15 cellular contexts compared by ENCODE assay signal in genomic region chr3:188165596-188165995, GRCh38. TPM values are rescaled to one million over a fixed set of nuclear protein-coding genes. Genes with fewer than 3 reads are reported as not detected.
A peak's percentile ranks its signal among the peaks of the same experiment; 100 is the strongest.
DNase-seq lines count a peak whose midpoint lies in the region; ATAC-seq and TF ChIP-seq lines count a peak whose summit lies in the region.
"Had no signal": no experiment of that assay in that cellular context is flagged by ENCODE, and none has a peak within 500 bp of the region (broad histone marks: within the 10 kb centered on the region; RNA-seq: fewer than 3 reads in every experiment).

No MANE protein-coding gene starts in this region.

- intact Hi-C loops in breast epithelium (cut with DNase I; ENCODE audit: low total_unique reads) (no loop called here), mammary epithelial cell (cut with micrococcal nuclease) (no loop called here), left colon (cut with DNase I, micrococcal nuclease) (no loop called here), spleen (cut with DNase I; ENCODE audit: low total_unique reads) (no loop called here)

- CTCF ChIA-PET in mammary epithelial cell (lab: Charles Lee; ENCODE audit: low non-redundant PET) = no interaction called here
- CTCF ChIA-PET in activated CD8-positive, alpha-beta T cell treated with anti-CD3 and anti-CD28 coated beads, Interleukin-2, amount 10 ng/mL, durations not matched to agents 7 days and 5 days (lab: Charles Lee) = interaction anchor here (1.1 to 1.6 kb wide), 2 partner anchors 418 to 426 kb away, joined by 4 to 7 read pairs; no protein-coding TSS in a partner anchor

- TF ChIP-seq CTCF in breast epithelium (IDR thresholded peaks at IDR 0.05) (no peak), mammary epithelial cell (conservative IDR thresholded peaks at IDR 0.05 in 1 of 2, IDR thresholded peaks at IDR 0.05 in 1 of 2; ENCODE audit: extremely low read depth in 1 of 2, insufficient read depth in 1 of 2, low read depth in 1 of 2, low read length in 2 of 2) (no peak), thoracic aorta (IDR thresholded peaks at IDR 0.05) (no peak), spleen (IDR thresholded peaks at IDR 0.05 in 8 of 11, conservative IDR thresholded peaks at IDR 0.05 in 3 of 11) (no peak)

- no peak overlapping the region for H3K4me3 Mint-ChIP-seq in activated CD8-positive, alpha-beta T cell treated with anti-CD3 and anti-CD28 coated beads, Interleukin-2, amount 10 ng/mL, durations not matched to agents 7 days and 5 days
- H3K4me3 Mint-ChIP-seq: GM23338; stimulated activated naive CD8-positive, alpha-beta T cell treated with anti-CD3 and anti-CD28 coated beads, Interleukin-15, Interleukin-2, amounts not matched to agents 100 ng/mL and 50 ng/mL, for 24 hours had no signal

- dilution Hi-C loops in mammary epithelial cell (cut with HindIII; ENCODE audit: low sequenced_read_pairs) = loop anchor here (25.0 kb wide), 1 partner anchor 428 kb away; the partner anchor contains the start of gene BCL6

- TF ChIP-seq POLR2A in breast epithelium (IDR thresholded peaks at IDR 0.05) = no peak
- no peak for TF ChIP-seq POLR2A in spleen (IDR thresholded peaks at IDR 0.05)

- DNase-seq in breast epithelium (ENCODE audit: low spot score in 2 of 2) (no peak), mammary epithelial cell (no peak), left colon (no peak), thoracic aorta (ENCODE audit: low spot score) (no peak), spleen (no peak)
- DNase-seq in activated CD8-positive, alpha-beta T cell treated with anti-CD3 and anti-CD28 coated beads, Interleukin-2, amount 10 ng/mL, durations not matched to agents 7 days and 5 days = no peak
- DNase-seq: BE2C, KG1, naive B cell had no signal

- H3K4me3 ChIP-seq in breast epithelium (no peak overlapping the region), mammary epithelial cell (replicated peaks in 1 of 3; ENCODE audit: insufficient read depth in 1 of 3, low read depth in 2 of 3, low read length in 3 of 3) (no peak overlapping the region), thoracic aorta (no peak overlapping the region), spleen (no peak overlapping the region)
- H3K4me3 ChIP-seq: GM23338, skin epidermis had no signal

- BruUV-seq in mammary epithelial cell (replicated peaks; lab: Mats Ljungman, UMichigan) = no TSS peak

- peaks cover 24% of the 10 kb centered on the region for H3K36me3 Mint-ChIP-seq in activated CD8-positive, alpha-beta T cell treated with anti-CD3 and anti-CD28 coated beads, Interleukin-2, amount 10 ng/mL, durations not matched to agents 7 days and 5 days (ENCODE audit: low read depth)

- H3K9ac ChIP-seq in mammary epithelial cell (ENCODE audit: insufficient read depth, low read length) = no peak overlapping the region

- peak; percentile 27 for ATAC-seq in activated CD8-positive, alpha-beta T cell treated with anti-CD3 and anti-CD28 coated beads, Interleukin-2, amount 10 ng/mL, durations not matched to agents 7 days and 5 days
- ATAC-seq in left colon = peak; percentile 58
- no peak for ATAC-seq in thoracic aorta (ENCODE audit: insufficient number of reproducible peaks, low FRiP score, low read depth)
- no peak for ATAC-seq in GM18511 (IDR thresholded peaks at IDR 0.05; ENCODE audit: unreplicated experiment)
- no peak for ATAC-seq in HG02852 (IDR thresholded peaks at IDR 0.05; ENCODE audit: unreplicated experiment)
- ATAC-seq: GM23338 had no signal

- no peaks in the 10 kb centered on the region for H3K9me3 Mint-ChIP-seq in activated CD8-positive, alpha-beta T cell treated with anti-CD3 and anti-CD28 coated beads, Interleukin-2, amount 10 ng/mL, durations not matched to agents 7 days and 5 days (ENCODE audit: insufficient read depth)
- H3K9me3 Mint-ChIP-seq: GM23338; naive B cell; stimulated activated naive CD8-positive, alpha-beta T cell treated with anti-CD3 and anti-CD28 coated beads, Interleukin-15, Interleukin-2, amounts not matched to agents 100 ng/mL and 50 ng/mL, for 24 hours had no signal

- no peak overlapping the region for H3K4me2 ChIP-seq in mammary epithelial cell (ENCODE audit: insufficient read depth, low read depth, low read length)
- H3K4me2 ChIP-seq: GM23338 had no signal

- no peaks in the 10 kb centered on the region for H4K20me1 ChIP-seq in mammary epithelial cell (ENCODE audit: insufficient read depth, low read length)

- in situ Hi-C loops in mammary epithelial cell (cut with MboI; ENCODE audit: low sequenced_read_pairs in 2 of 2) = loop anchor here in 1 of 2 donors (10.0 to 25.0 kb wide), 2 partner anchors 421 to 797 kb away; partner anchors contain the start of gene BCL6

- H3K4me1 ChIP-seq in breast epithelium = peaks cover 3 to 12% of the 10 kb centered on the region in 2 donors
- peaks cover 20% of the 10 kb centered on the region for H3K4me1 ChIP-seq in mammary epithelial cell (ENCODE audit: insufficient read depth, low read length)
- peaks cover 67 to 95% of the 10 kb centered on the region in 2 donors for H3K4me1 ChIP-seq in thoracic aorta (ENCODE audit: control insufficient read depth in 1 of 2, low read depth in 2 of 2)
- peaks cover 0 to 62% (median 32%) of the 10 kb centered on the region in 6 donors for H3K4me1 ChIP-seq in spleen

- H3K27ac ChIP-seq in breast epithelium = peak overlapping the region; percentile 27 to 43
- no peak overlapping the region for H3K27ac ChIP-seq in mammary epithelial cell (ENCODE audit: insufficient read depth, low read depth, low read length)
- peak overlapping the region; percentile 55 to 97 for H3K27ac ChIP-seq in thoracic aorta
- no peak overlapping the region for H3K27ac ChIP-seq in spleen
- H3K27ac ChIP-seq: RWPE1, skin epidermis had no signal

- peaks cover 49% of the 10 kb centered on the region for H3K4me1 Mint-ChIP-seq in activated CD8-positive, alpha-beta T cell treated with anti-CD3 and anti-CD28 coated beads, Interleukin-2, amount 10 ng/mL, durations not matched to agents 7 days and 5 days (ENCODE audit: low read depth)

- peak overlapping the region; percentile 4 for H3K27ac Mint-ChIP-seq in activated CD8-positive, alpha-beta T cell treated with anti-CD3 and anti-CD28 coated beads, Interleukin-2, amount 10 ng/mL, durations not matched to agents 7 days and 5 days
- H3K27ac Mint-ChIP-seq: GM23338; stimulated activated naive CD8-positive, alpha-beta T cell treated with anti-CD3 and anti-CD28 coated beads, Interleukin-15, Interleukin-2, amounts not matched to agents 100 ng/mL and 50 ng/mL, for 24 hours had no signal

- H2AFZ ChIP-seq in mammary epithelial cell (ENCODE audit: low read depth, low read length) = no peak overlapping the region
- H2AFZ ChIP-seq: GM23338 had no signal

- H3K36me3 ChIP-seq in breast epithelium = no peaks in the 10 kb centered on the region
- no peaks in the 10 kb centered on the region for H3K36me3 ChIP-seq in mammary epithelial cell (ENCODE audit: insufficient read depth, low read length)
- no peaks in the 10 kb centered on the region for H3K36me3 ChIP-seq in thoracic aorta
- peaks cover 0 to 8% (median 0%) of the 10 kb centered on the region in 6 donors for H3K36me3 ChIP-seq in spleen
- H3K36me3 ChIP-seq: BE2C had no signal

- H3K79me2 ChIP-seq in mammary epithelial cell (ENCODE audit: insufficient read depth, low read length) = peaks cover 91% of the 10 kb centered on the region

- 89% methylated on average over 9 of the region's 9 CpGs for WGBS in mammary epithelial cell (ENCODE audit: low coverage, missing lambda C conversion rate)
- 75 to 85% (median 83%) methylated on average over 9 of the region's 9 CpGs for WGBS in spleen, 5 donors

- H3K27me3 Mint-ChIP-seq in activated CD8-positive, alpha-beta T cell treated with anti-CD3 and anti-CD28 coated beads, Interleukin-2, amount 10 ng/mL, durations not matched to agents 7 days and 5 days (ENCODE audit: low read depth) = no peaks in the 10 kb centered on the region
- H3K27me3 Mint-ChIP-seq: naive B cell; stimulated activated naive CD8-positive, alpha-beta T cell treated with anti-CD3 and anti-CD28 coated beads, Interleukin-15, Interleukin-2, amounts not matched to agents 100 ng/mL and 50 ng/mL, for 24 hours had no signal

- POLR2A ChIA-PET in activated CD8-positive, alpha-beta T cell treated with anti-CD3 and anti-CD28 coated beads, Interleukin-2, amount 10 ng/mL, durations not matched to agents 7 days and 5 days (lab: Charles Lee) = interaction anchor here (0.8 to 4.7 kb wide), 2 partner anchors 11 to 22 kb away, joined by 3 to 20 read pairs; partner anchors contain the start of gene LPP

- no peaks in the 10 kb centered on the region for H3K27me3 ChIP-seq in breast epithelium
- no peaks in the 10 kb centered on the region for H3K27me3 ChIP-seq in mammary epithelial cell (ENCODE audit: insufficient read depth, low read length)
- no peaks in the 10 kb centered on the region for H3K27me3 ChIP-seq in thoracic aorta (replicated peaks; ENCODE audit: insufficient read depth)
- H3K27me3 ChIP-seq in spleen (replicated peaks in 1 of 7) = no peaks in the 10 kb centered on the region
- H3K27me3 ChIP-seq: BE2C had no signal

- H3K9me3 ChIP-seq in breast epithelium (no peaks in the 10 kb centered on the region), mammary epithelial cell (replicated peaks; ENCODE audit: insufficient read depth, low read length) (no peaks in the 10 kb centered on the region), thoracic aorta (no peaks in the 10 kb centered on the region), spleen (no peaks in the 10 kb centered on the region)
- H3K9me3 ChIP-seq: BE2C had no signal

RNA-seq across cellular contexts. Expression of gene LPP, which starts 11.6 kb away (rescaled TPM):
- 100 to 1,000 TPM; 135 to 183 (median 147) TPM for total RNA-seq in breast epithelium
- 100 to 1,000 TPM in 1 of 2 donors, 10 to 100 TPM in 1; 66.8 to 109 TPM for total RNA-seq in mammary epithelial cell
- 19.1 TPM for polyA plus RNA-seq in mammary epithelial cell
- 149 TPM for polyA minus RNA-seq in mammary epithelial cell
- total RNA-seq in activated CD8-positive, alpha-beta T cell treated with anti-CD3 and anti-CD28 coated beads, Interleukin-2, amount 10 ng/mL, durations not matched to agents 7 days and 5 days = 10 to 100 TPM; 51.3 to 58.9 TPM
- 100 to 1,000 TPM; 228 to 258 TPM for total RNA-seq in left colon
- total RNA-seq in thoracic aorta = 1,000 to 10,000 TPM; 1,568 to 1,607 TPM
- 100 to 1,000 TPM; 109 to 270 (median 176) TPM for total RNA-seq in spleen
- 1 to 10 TPM; 2.4 to 5.6 (median 3.5) TPM for polyA plus RNA-seq in spleen

Comparison
In these comparisons a context has a peak if more than half of its experiments do, and no peak if none do; other contexts are left out.
1. H3K27ac ChIP-seq: peak in breast epithelium (2 of 2) and thoracic aorta (2 of 2); none in mammary epithelial cell (single experiment) and spleen (0 of 8).
2. ATAC-seq: peak in activated CD8-positive, alpha-beta T cell treated with anti-CD3 and anti-CD28 coated beads, Interleukin-2, amount 10 ng/mL, durations not matched to agents 7 days and 5 days (single experiment) and left colon (single experiment); none in thoracic aorta (single experiment), GM18511 (single experiment) and HG02852 (single experiment).
3. RNA of gene LPP, which starts 11.6 kb away (total RNA-seq): 1,568 to 1,607 TPM in thoracic aorta; 228 to 258 TPM in left colon, 109 to 270 TPM in spleen, 135 to 183 TPM in breast epithelium, 66.8 to 109 TPM in mammary epithelial cell and 51.3 to 58.9 TPM in activated CD8-positive, alpha-beta T cell treated with anti-CD3 and anti-CD28 coated beads, Interleukin-2, amount 10 ng/mL, durations not matched to agents 7 days and 5 days; every median in the first group is over 4 times any median in the second.